In genomic region chr17:71287246-71287828, GRCh38 we compare ENCODE assay signal across 13 cellular contexts.
A peak's percentile ranks its signal among the peaks of the same experiment; 100 is the strongest.
DNase-seq lines count a peak whose midpoint lies in the region; ATAC-seq and TF ChIP-seq lines count a peak whose summit lies in the region.
"Had no signal": no experiment of that assay in that cellular context is flagged by ENCODE, and none has a peak within 500 bp of the region (broad histone marks: within the 10 kb centered on the region; RNA-seq: fewer than 3 reads in every experiment).

No MANE protein-coding gene starts in this region.

- peak overlapping the region in 4 of 5 experiments; percentile 15 to 73 (median 39) for H3K4me3 Mint-ChIP-seq in brain
- no peak overlapping the region for H3K4me3 Mint-ChIP-seq in activated T-cell treated with anti-CD3 and anti-CD28 coated beads, Interleukin-2, amount 50 U/mL, for 4 hours
- H3K4me3 Mint-ChIP-seq: activated naive CD8-positive, alpha-beta T cell had no signal

- peaks cover 8% of the 10 kb centered on the region for H3K4me1 Mint-ChIP-seq in brain
- no peaks in the 10 kb centered on the region for H3K4me1 Mint-ChIP-seq in activated T-cell treated with anti-CD3 and anti-CD28 coated beads, Interleukin-2, amount 50 U/mL, for 4 hours (ENCODE audit: low read depth)

- DNase-seq in SK-N-SH (peak; percentile 34), left colon (peak in 1 of 2 donors; percentile 7)
- DNase-seq in activated T-cell treated with anti-CD3 and anti-CD28 coated beads, Interleukin-2, amount 50 U/mL, for 4 hours, result no peak
- DNase-seq in stimulated activated naive CD4-positive, alpha-beta T cell (lab: John Stamatoyannopoulos, UW), result no peak
- DNase-seq: Calu3; cerebellar nuclear complex; NCI-H1436; stimulated activated CD4-positive, alpha-beta T cell treated with anti-CD3 and anti-CD28 coated beads, Interleukin-4, amount 100 ng/mL, for 24 hours had no signal

- no peak overlapping the region for H3K4me3 ChIP-seq in SK-N-SH (ENCODE audit: low read depth in 2 of 2, low read length in 1 of 2)

- TF ChIP-seq RAD21 in SK-N-SH (IDR thresholded peaks at IDR 0.05; ENCODE audit: low read length), result peak; percentile 22; the same call in 1 of the 2 replicates

- peak overlapping the region in 1 of 2 experiments; percentile 17; a peak in 1 of 4 replicates for H3K27ac ChIP-seq in SK-N-SH (ENCODE audit: low read depth in 2 of 2, low read length in 1 of 2)

- peak in 1 of 2 experiments; percentile 34; a peak in 1 of 4 replicates for TF ChIP-seq EP300 in SK-N-SH (IDR thresholded peaks at IDR 0.05; ENCODE audit: borderline replicate concordance in 1 of 2, low read depth in 1 of 2, low read length in 1 of 2)

- no peaks in the 10 kb centered on the region for H3K9me3 ChIP-seq in SK-N-SH

- H2AFZ ChIP-seq in SK-N-SH (ENCODE audit: low read depth), result peak overlapping the region; percentile 16; the same call in 1 of the 2 replicates

- H3K9me3 Mint-ChIP-seq in brain, result peaks cover 0 to 5% (median 0%) of the 10 kb centered on the region in 5 experiments
- H3K9me3 Mint-ChIP-seq in activated T-cell treated with anti-CD3 and anti-CD28 coated beads, Interleukin-2, amount 50 U/mL, for 4 hours, result peaks cover 10% of the 10 kb centered on the region

- POLR2A ChIA-PET in SK-N-SH (lab: Yijun Ruan, JAX), result no interaction called here

- intact Hi-C loops in left colon (cut with DNase I, micrococcal nuclease), result no loop called here

- H3K4me1 ChIP-seq in SK-N-SH (ENCODE audit: control insufficient read depth in 1 of 2, insufficient read depth in 2 of 2, low read depth in 1 of 2, low read length in 1 of 2), result peaks cover 0 to 6% of the 10 kb centered on the region in 2 experiments; a peak in 1 of 4 replicates

- no peaks in the 10 kb centered on the region; the same call in 1 of the 2 replicates for H3K9me2 ChIP-seq in SK-N-SH

- H3K27me3 Mint-ChIP-seq in brain, result no peaks in the 10 kb centered on the region
- no peaks in the 10 kb centered on the region for H3K27me3 Mint-ChIP-seq in activated T-cell treated with anti-CD3 and anti-CD28 coated beads, Interleukin-2, amount 50 U/mL, for 4 hours (ENCODE audit: low read depth)
- H3K27me3 Mint-ChIP-seq: activated naive CD8-positive, alpha-beta T cell had no signal

- H3K4me2 ChIP-seq in SK-N-SH, result no peak overlapping the region

- no peaks in the 10 kb centered on the region for H3K36me3 ChIP-seq in SK-N-SH (replicated peaks in 1 of 2; ENCODE audit: control insufficient read depth in 1 of 2, insufficient read depth in 2 of 2, low read length in 1 of 2)

- no peaks in the 10 kb centered on the region for H3K79me2 ChIP-seq in SK-N-SH (ENCODE audit: insufficient read depth)

- WGBS in SK-N-SH (ENCODE audit: low lambda C conversion rate), result 43% methylated on average over 12 of the region's 12 CpGs

- no peaks in the 10 kb centered on the region for H4K20me1 ChIP-seq in SK-N-SH (ENCODE audit: insufficient read depth)

- no peaks in the 10 kb centered on the region for H3F3A ChIP-seq in SK-N-SH (replicated peaks; ENCODE audit: insufficient read depth)

- H3K36me3 Mint-ChIP-seq in brain, result no peaks in the 10 kb centered on the region
- H3K36me3 Mint-ChIP-seq in activated T-cell treated with anti-CD3 and anti-CD28 coated beads, Interleukin-2, amount 50 U/mL, for 4 hours (ENCODE audit: insufficient read depth), result no peaks in the 10 kb centered on the region
- H3K36me3 Mint-ChIP-seq: activated naive CD8-positive, alpha-beta T cell had no signal

- CTCF ChIA-PET in SK-N-SH (lab: Yijun Ruan, JAX), result interaction anchor here (0.5 to 1.2 kb wide), 2 partner anchors 13 to 520 kb away, joined by 3 read pairs; no protein-coding TSS in a partner anchor

- TF ChIP-seq CTCF in SK-N-SH (IDR thresholded peaks at IDR 0.05) (no peak), brain (conservative IDR thresholded peaks at IDR 0.05) (no peak)

- H3K27me3 ChIP-seq in SK-N-SH (ENCODE audit: insufficient read depth), result no peaks in the 10 kb centered on the region

- no peak for ATAC-seq in SK-N-SH treated with all-trans-retinoic acid at 6 μM for 48 hours
- ATAC-seq in left colon, result peak; percentile 45
- no peak for ATAC-seq in HG03280 (IDR thresholded peaks at IDR 0.05; ENCODE audit: unreplicated experiment)
- ATAC-seq in activated T-cell treated with anti-CD3 and anti-CD28 coated beads, Interleukin-2, amount 50 U/mL, for 4 hours, result no peak
- ATAC-seq in HG02840 (IDR thresholded peaks at IDR 0.05; ENCODE audit: low FRiP score, unreplicated experiment), result no peak

- peak overlapping the region in 4 of 5 experiments; percentile 62 to 76 (median 64) for H3K27ac Mint-ChIP-seq in brain
- H3K27ac Mint-ChIP-seq: activated naive CD8-positive, alpha-beta T cell had no signal

- no peak overlapping the region for H3K9ac ChIP-seq in SK-N-SH

TF ChIP-seq in SK-N-SH, 30 proteins besides CTCF, POLR2A, EP300 and RAD21:
- no peak for TF ChIP-seq USF1 (IDR thresholded peaks at IDR 0.05; ENCODE audit: borderline replicate concordance, low read depth)
- TF ChIP-seq CHD2 (IDR thresholded peaks at IDR 0.05; ENCODE audit: low read length, partially characterized antibody), result peak; percentile 18
- no peak for TF ChIP-seq ELF1 (IDR thresholded peaks at IDR 0.05)

TF ChIP-seq in SK-N-SH treated with all-trans-retinoic acid at 6 μM for 48 hours, 23 proteins besides CTCF, POLR2A, EP300 and RAD21:
- TF ChIP-seq ZFP3 (CRISPR knock-in tag; IDR thresholded peaks at IDR 0.05) (no peak), SNAI2 (CRISPR knock-in tag; IDR thresholded peaks at IDR 0.05) (no peak), TCF4 (CRISPR knock-in tag; IDR thresholded peaks at IDR 0.05; ENCODE audit: borderline replicate concordance) (no peak), BACH2 (CRISPR knock-in tag; IDR thresholded peaks at IDR 0.05; ENCODE audit: borderline replicate concordance) (no peak), RARB (CRISPR knock-in tag; IDR thresholded peaks at IDR 0.05) (no peak), ISL1 (CRISPR knock-in tag; IDR thresholded peaks at IDR 0.05) (no peak)
